9 cellular contexts compared by ENCODE assay signal in the genomic region with DNA sequence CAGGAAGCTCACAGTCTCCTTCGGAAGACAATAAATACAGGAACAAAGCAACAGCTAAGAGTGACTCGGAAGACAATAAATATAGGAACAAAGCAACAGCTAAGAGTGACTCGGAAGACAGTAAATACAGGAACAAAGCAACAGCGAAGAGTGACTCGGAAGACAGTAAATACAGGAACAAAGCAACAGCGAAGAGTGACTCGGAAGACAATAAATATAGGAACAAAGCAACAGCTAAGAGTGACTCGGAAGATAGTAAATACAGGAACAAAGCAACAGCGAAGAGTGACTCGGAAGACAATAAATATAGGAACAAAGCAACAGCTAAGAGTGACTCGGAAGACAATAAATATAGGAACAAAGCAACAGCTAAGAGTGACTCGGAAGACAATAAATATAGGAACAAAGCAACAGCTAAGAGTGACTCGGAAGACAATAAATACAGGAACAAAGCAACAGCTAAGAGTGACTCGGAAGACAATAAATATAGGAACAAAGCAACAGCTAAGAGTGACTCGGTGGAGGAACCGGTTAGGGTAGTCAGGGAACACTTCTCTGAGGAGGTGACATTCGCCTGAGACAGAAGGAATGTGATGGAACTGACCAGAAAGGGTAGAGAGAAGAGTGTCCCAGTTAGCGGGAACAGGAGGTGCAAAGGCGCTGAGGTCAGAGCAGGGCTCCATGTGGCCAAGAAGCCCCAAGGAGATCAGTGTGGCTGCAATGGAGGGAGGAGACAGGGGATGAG. TPM values are rescaled to one million over a fixed set of nuclear protein-coding genes. Genes with fewer than 3 reads are reported as not detected.
DNase-seq lines count a peak whose midpoint lies in the region; FAIRE-seq and TF ChIP-seq lines count a peak whose summit lies in the region.
"Not testable (repeated sequence)": the region's sequence is repeated elsewhere in the genome, so short reads cannot be mapped to it uniquely, and the experiment has no call there.
"Had no signal": no experiment of that assay in that cellular context is flagged by ENCODE, and none has a peak within 500 bp of the region (broad histone marks: within the 10 kb centered on the region; RNA-seq: fewer than 3 reads in every experiment).

No MANE protein-coding gene starts in this region.

- peak overlapping the region; percentile 3 for H3K27ac Mint-ChIP-seq in activated CD4-positive, alpha-beta T cell treated with anti-CD3 and anti-CD28 coated beads, Interleukin-2, amount 10 ng/mL, durations not matched to agents 24 days and 14 days
- peak overlapping the region; percentile 46 for H3K27ac Mint-ChIP-seq in type B pancreatic cell

- FAIRE-seq in keratinocyte (lab: Jason Lieb, UNC), result not testable (repeated sequence)

- in situ Hi-C loops in GM23248 (cut with MboI), result not testable (repeated sequence)

- H3K79me2 ChIP-seq in GM23248 (ENCODE audit: insufficient read depth); keratinocyte (ENCODE audit: control insufficient read depth, insufficient read depth, low read length): not testable (repeated sequence)

- not testable (repeated sequence) for H3K9me3 ChIP-seq in GM23248 (ENCODE audit: low read depth); duodenal mucosa (ENCODE audit: control insufficient read depth in 1 of 2, low read length in 2 of 2); keratinocyte (ENCODE audit: control insufficient read depth, low read depth, low read length); muscle layer of colon (ENCODE audit: low read length); sigmoid colon

- 83 to 85% methylated on average over 18 to 19 of the region's 19 CpGs for WGBS in GM23248 (ENCODE audit: low coverage in 1 of 2, low lambda C conversion rate in 2 of 2, missing lambda C conversion rate in 2 of 2), 2 experiments
- WGBS in sigmoid colon, 2 donors, result 27 to 75% methylated on average over 16 of the region's 19 CpGs

- not testable (repeated sequence) for TF ChIP-seq EP300 in sigmoid colon (IDR thresholded peaks at IDR 0.05)

- H3K4me1 ChIP-seq in GM23248 (ENCODE audit: insufficient read depth) (peaks cover 25% of the 10 kb centered on the region), keratinocyte (ENCODE audit: control insufficient read depth, extremely low read depth, insufficient read depth, low read length) (peaks cover 21% of the 10 kb centered on the region), muscle layer of colon (ENCODE audit: insufficient read depth, low read length) (peaks cover 64% of the 10 kb centered on the region), sigmoid colon (peaks cover 0 to 70% (median 58%) of the 10 kb centered on the region in 4 donors)
- H3K4me1 ChIP-seq in duodenal mucosa (ENCODE audit: control insufficient read depth in 1 of 2, insufficient read depth in 2 of 2, low read length in 2 of 2), result not testable (repeated sequence)

- not testable (repeated sequence) for H3K4me2 ChIP-seq in GM23248 (ENCODE audit: unreplicated experiment); keratinocyte (ENCODE audit: control insufficient read depth, extremely low read depth, insufficient read depth, low read depth, low read length)

- not testable (repeated sequence) for H3K27me3 Mint-ChIP-seq in activated CD4-positive, alpha-beta T cell treated with anti-CD3 and anti-CD28 coated beads, Interleukin-2, amount 10 ng/mL, durations not matched to agents 24 days and 14 days
- peaks cover 11% of the 10 kb centered on the region for H3K27me3 Mint-ChIP-seq in type B pancreatic cell

- intact Hi-C loops in activated CD4-positive, alpha-beta T cell treated with anti-CD3 and anti-CD28 coated beads, Interleukin-2, amount 10 ng/mL, durations not matched to agents 24 days and 14 days (cut with micrococcal nuclease), result not testable (repeated sequence)
- intact Hi-C loops in sigmoid colon (cut with DNase I), result loop anchor here (2.0 kb wide), 1 partner anchor 37 kb away; no protein-coding TSS in a partner anchor

- not testable (repeated sequence) for H3K27me3 ChIP-seq in GM23248 (replicated peaks; ENCODE audit: insufficient read depth); duodenal mucosa (ENCODE audit: control insufficient read depth in 1 of 2, insufficient read depth in 2 of 2, low read length in 2 of 2); keratinocyte (ENCODE audit: control insufficient read depth, extremely low read depth, insufficient read depth, low read length); muscle layer of colon (ENCODE audit: control insufficient read depth in 1 of 2, insufficient read depth in 2 of 2, low read length in 2 of 2); sigmoid colon

- H3K27ac ChIP-seq in GM23248 (0 out of 2 replicates have a peak overlapping the region, but pooled peaks have one; percentile 26), duodenal mucosa (ENCODE audit: low read depth, low read length) (peak overlapping the region; percentile 22), keratinocyte (ENCODE audit: control insufficient read depth, insufficient read depth, low read length) (peak overlapping the region; percentile 22), muscle layer of colon (ENCODE audit: low read depth, low read length) (peak overlapping the region; percentile 49), sigmoid colon (peak overlapping the region in 3 of 4 donors; percentile 80 to 89 (median 82))

- H3K4me1 Mint-ChIP-seq in activated CD4-positive, alpha-beta T cell treated with anti-CD3 and anti-CD28 coated beads, Interleukin-2, amount 10 ng/mL, durations not matched to agents 24 days and 14 days; type B pancreatic cell (ENCODE audit: unreplicated experiment): not testable (repeated sequence)

- not testable (repeated sequence) for TF ChIP-seq POLR2A in NB4 (IDR thresholded peaks at IDR 0.05; ENCODE audit: extremely low read depth, insufficient read length); sigmoid colon (IDR thresholded peaks at IDR 0.05)

- not testable (repeated sequence) for DNase-seq in GM23248; activated CD4-positive, alpha-beta T cell treated with anti-CD3 and anti-CD28 coated beads, Interleukin-2, amount 10 ng/mL, durations not matched to agents 24 days and 14 days; keratinocyte (ENCODE audit: low read depth, low spot score); sigmoid colon; type B pancreatic cell (ENCODE audit: extremely low spot score, unreplicated experiment)
- peak; percentile 32 for DNase-seq in NB4 (ENCODE audit: low read depth)

- H3F3A ChIP-seq in GM23248 (ENCODE audit: insufficient read depth), result peaks cover 33% of the 10 kb centered on the region

- H3K4me3 Mint-ChIP-seq in activated CD4-positive, alpha-beta T cell treated with anti-CD3 and anti-CD28 coated beads, Interleukin-2, amount 10 ng/mL, durations not matched to agents 24 days and 14 days; type B pancreatic cell: not testable (repeated sequence)

- not testable (repeated sequence) for H3K9me3 Mint-ChIP-seq in activated CD4-positive, alpha-beta T cell treated with anti-CD3 and anti-CD28 coated beads, Interleukin-2, amount 10 ng/mL, durations not matched to agents 24 days and 14 days; type B pancreatic cell

- H3K36me3 ChIP-seq in GM23248 (ENCODE audit: low read depth); duodenal mucosa (ENCODE audit: control insufficient read depth in 1 of 2, insufficient read depth in 2 of 2, low read length in 2 of 2); keratinocyte (ENCODE audit: control insufficient read depth in 2 of 2, extremely low read depth in 1 of 2, insufficient read depth in 2 of 2, low read length in 2 of 2); muscle layer of colon (ENCODE audit: insufficient read depth, low read length); sigmoid colon: not testable (repeated sequence)

- not testable (repeated sequence) for TF ChIP-seq CTCF in NB4 (IDR thresholded peaks at IDR 0.05; ENCODE audit: low read depth, low read length); keratinocyte (optimal IDR thresholded peaks at IDR 0.05 in 1 of 3, IDR thresholded peaks at IDR 0.05 in 1 of 3, conservative IDR thresholded peaks at IDR 0.05 in 1 of 3; ENCODE audit: extremely low read depth in 1 of 3, insufficient read depth in 2 of 3, low read length in 3 of 3); sigmoid colon (IDR thresholded peaks at IDR 0.05); type B pancreatic cell (conservative IDR thresholded peaks at IDR 0.05)

- not testable (repeated sequence) for H3K4me3 ChIP-seq in GM23248; NB4 (ENCODE audit: low read depth, low read length); duodenal mucosa (ENCODE audit: low read depth in 1 of 2, low read length in 2 of 2); keratinocyte (ENCODE audit: control insufficient read depth in 2 of 3, extremely low read depth in 1 of 3, insufficient read depth in 2 of 3, low read depth in 1 of 3, low read length in 3 of 3); muscle layer of colon (ENCODE audit: low read depth in 1 of 2, low read length in 2 of 2); sigmoid colon

- H3K9me1 ChIP-seq in keratinocyte (ENCODE audit: control insufficient read depth, extremely low read depth, insufficient read depth, low read length), result not testable (repeated sequence)

- H2AFZ ChIP-seq in GM23248; keratinocyte (ENCODE audit: control insufficient read depth, low read length): not testable (repeated sequence)

- not testable (repeated sequence) for H4K20me1 ChIP-seq in GM23248 (ENCODE audit: insufficient read depth); keratinocyte (ENCODE audit: control insufficient read depth, extremely low read depth, insufficient read depth, low read length)

- dilution Hi-C loops in keratinocyte (cut with MboI; ENCODE audit: extremely low pct_ligation_motif_present, low sequenced_read_pairs), result not testable (repeated sequence)

- not testable (repeated sequence) for H3K36me3 Mint-ChIP-seq in activated CD4-positive, alpha-beta T cell treated with anti-CD3 and anti-CD28 coated beads, Interleukin-2, amount 10 ng/mL, durations not matched to agents 24 days and 14 days (ENCODE audit: low read depth); type B pancreatic cell

- H3K9me2 ChIP-seq in GM23248 (ENCODE audit: insufficient read depth), result not testable (repeated sequence)

- H3K9ac ChIP-seq in GM23248; duodenal mucosa (ENCODE audit: low read depth in 1 of 2, low read length in 2 of 2); keratinocyte (ENCODE audit: control insufficient read depth, extremely low read depth, insufficient read depth, low read length); muscle layer of colon (ENCODE audit: low read length): not testable (repeated sequence)

RNA-seq across cellular contexts. Expression of gene SIRPA, which starts 55.5 kb away (rescaled TPM):
- total RNA-seq in GM23248 (2014; rRNA removed; shearing (Covaris generic)), result 73.5 and 93.3 TPM in 2 replicates
- polyA plus RNA-seq in GM23248 (2016; fragmentation: Nextera tagmentation; extraction: Ambion mirVana), result 101 and 102 TPM in 2 replicates
- 0.05 TPM in 1 of 2 replicates, not detected in the other for total RNA-seq in activated CD4-positive, alpha-beta T cell treated with anti-CD3 and anti-CD28 coated beads, Interleukin-2, amount 10 ng/mL, durations not matched to agents 24 days and 14 days
- 19.9 to 50.7 TPM (median 23.7 TPM) in 3 replicates for polyA plus RNA-seq in keratinocyte
- 14.5 TPM for polyA plus RNA-seq in keratinocyte (2011; ENCODE audit: low read depth)
- polyA plus RNA-seq in keratinocyte (2011; cell fraction: cytosol; rRNA removed), result 27.2 and 34.1 TPM in 2 replicates
- 64.2 and 79.1 TPM in 2 replicates for polyA plus RNA-seq in keratinocyte (2011; cell fraction: nucleus; rRNA removed)
- polyA plus RNA-seq in keratinocyte (2012; ENCODE audit: low replicate concordance), result 37.4 and 48.9 TPM in 2 replicates
- 23.1 to 84.4 TPM (median 23.5 TPM) in 3 replicates for polyA minus RNA-seq in keratinocyte
- 21.5 TPM for polyA minus RNA-seq in keratinocyte (2011; cell fraction: cytosol; rRNA and poly(A)+ RNA removed)
- 35.0 and 48.7 TPM in 2 replicates for polyA minus RNA-seq in keratinocyte (2011; cell fraction: nucleus; rRNA and poly(A)+ RNA removed)
- total RNA-seq in sigmoid colon, result 10 to 100 TPM; 16.3 to 25.5 (median 21.5) TPM
- 10 to 100 TPM in 2 of 3 donors, 1 to 10 TPM in 1; 8.4 to 14.3 (median 12.5) TPM for polyA plus RNA-seq in sigmoid colon
- 11.4 and 12.3 TPM in 2 replicates for total RNA-seq in type B pancreatic cell (ENCODE audit: low replicate concordance)
- total RNA-seq: CD8-positive, alpha-beta T cell had no signal

Comparison
In these comparisons a context has a peak if more than half of its experiments do, and no peak if none do; other contexts are left out.
1. H3K27ac ChIP-seq: peak in every context shown above with its lines; median percentile 82 in sigmoid colon; 49 in muscle layer of colon; 26 in GM23248; 22 in duodenal mucosa; 22 in keratinocyte.
2. RNA of gene SIRPA, which starts 55.5 kb away (total RNA-seq): 73.5 to 93.3 TPM in GM23248, 16.3 to 25.5 TPM in sigmoid colon and 11.4 to 12.3 TPM in type B pancreatic cell; 0.05 TPM in activated CD4-positive, alpha-beta T cell treated with anti-CD3 and anti-CD28 coated beads, Interleukin-2, amount 10 ng/mL, durations not matched to agents 24 days and 14 days; every median in the first group is over 10 times any median in the second.